8 cellular contexts compared by ENCODE assay signal in the genomic region with DNA sequence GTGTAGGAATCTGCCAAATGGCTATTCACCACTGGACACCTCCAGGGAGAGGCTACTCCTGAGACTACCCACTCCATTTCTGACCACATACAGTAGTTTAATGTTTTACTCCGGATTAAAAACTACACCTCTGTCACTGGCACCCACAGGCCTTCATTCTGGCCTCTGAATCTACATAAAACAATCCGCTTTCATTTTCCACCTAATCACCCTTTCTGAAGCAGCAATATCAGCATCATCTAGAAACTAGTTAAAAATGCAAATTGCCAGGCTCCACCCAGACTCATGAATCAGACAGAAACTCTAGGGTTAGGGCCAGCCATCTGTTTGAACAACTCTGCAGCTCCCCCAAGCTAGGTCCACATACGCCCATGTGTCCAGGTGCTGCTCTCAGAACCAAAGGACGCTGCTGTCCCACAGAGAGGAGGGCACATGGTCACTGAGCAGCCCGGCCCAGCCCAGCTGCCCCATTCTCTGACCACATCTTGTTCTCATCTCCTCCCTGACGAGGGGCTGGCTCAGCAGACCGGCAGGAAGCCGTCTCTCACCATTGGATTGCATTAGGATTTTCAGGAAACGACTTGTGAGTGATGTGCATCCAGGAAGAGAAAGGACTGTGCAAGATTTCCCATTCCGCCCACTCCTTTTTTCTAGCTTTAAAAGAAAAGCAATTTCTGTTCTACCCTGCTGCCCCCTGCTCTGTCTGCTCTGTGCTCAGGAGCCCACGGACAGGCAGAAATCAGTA. TPM values are rescaled to one million over a fixed set of nuclear protein-coding genes. Genes with fewer than 3 reads are reported as not detected.
DNase-seq lines count a peak whose midpoint lies in the region; ATAC-seq and TF ChIP-seq lines count a peak whose summit lies in the region.

No MANE protein-coding gene starts in this region.

- POLR2A ChIA-PET in activated CD4-positive, alpha-beta T cell treated with anti-CD3 and anti-CD28 coated beads for 36 hours (lab: Charles Lee) = interaction anchor here (0.5 to 0.8 kb wide), 3 partner anchors 31 to 178 kb away, joined by 3 to 4 read pairs (median 3); no protein-coding TSS in a partner anchor

- H3K27me3 ChIP-seq in endodermal cell (ENCODE audit: control insufficient read depth, insufficient read depth, low read length, poor library complexity, severe bottlenecking) (no peaks in the 10 kb centered on the region), osteoblast (ENCODE audit: insufficient read depth, low read length) (no peaks in the 10 kb centered on the region), H7 (ENCODE audit: control insufficient read depth, insufficient read depth, low read length) (no peaks in the 10 kb centered on the region)

- H3K4me3 ChIP-seq in endodermal cell (ENCODE audit: low read length) (peak overlapping the region; percentile 21), osteoblast (ENCODE audit: insufficient read depth, low read length) (peak overlapping the region; percentile 24), H7 (ENCODE audit: insufficient read depth, low read depth, low read length) (no peak overlapping the region)

- no peaks in the 10 kb centered on the region for H3K27me3 Mint-ChIP-seq in activated CD4-positive, alpha-beta T cell treated with anti-CD3 and anti-CD28 coated beads for 36 hours
- no peaks in the 10 kb centered on the region for H3K27me3 Mint-ChIP-seq in endodermal cell (ENCODE audit: insufficient read depth)

- intact Hi-C loops in activated CD4-positive, alpha-beta T cell treated with anti-CD3 and anti-CD28 coated beads for 36 hours (cut with DNase I, micrococcal nuclease) = loop anchor here (1.0 to 2.0 kb wide), 7 partner anchors 30 to 202 kb away; a partner anchor contains a TSS

- peak overlapping the region; percentile 25 for H3K27ac ChIP-seq in endodermal cell (ENCODE audit: low read depth, low read length)
- H3K27ac ChIP-seq in osteoblast (ENCODE audit: low read depth, low read length) = peak overlapping the region; percentile 62

- peak overlapping the region; percentile 21 for H3K4me3 Mint-ChIP-seq in activated CD4-positive, alpha-beta T cell treated with anti-CD3 and anti-CD28 coated beads for 36 hours
- no peak overlapping the region for H3K4me3 Mint-ChIP-seq in endodermal cell

- peak; percentile 92 for ATAC-seq in HG03103 (IDR thresholded peaks at IDR 0.05; ENCODE audit: low read depth, unreplicated experiment)
- peak; percentile 85 for ATAC-seq in activated CD4-positive, alpha-beta T cell treated with anti-CD3 and anti-CD28 coated beads for 36 hours

- 45 to 69% methylated on average over 6 to 11 of the region's 11 CpGs for WGBS in endodermal cell (ENCODE audit: insufficient coverage in 1 of 2, insufficient read length in 1 of 2), 2 experiments

- peaks cover 67% of the 10 kb centered on the region for H3K79me2 ChIP-seq in osteoblast (ENCODE audit: insufficient read depth, low read length)

- H3K9ac ChIP-seq in endodermal cell (ENCODE audit: extremely low read depth, low read length, poor library complexity, severe bottlenecking) = no peak overlapping the region

- CTCF ChIA-PET in activated CD4-positive, alpha-beta T cell treated with anti-CD3 and anti-CD28 coated beads for 36 hours (lab: Charles Lee) = interaction anchor here (0.6 to 2.5 kb wide), 5 partner anchors 9 to 203 kb away, joined by 3 to 9 read pairs (median 3); a partner anchor contains a TSS

- H3K4me1 ChIP-seq in endodermal cell (ENCODE audit: control insufficient read depth, insufficient read depth, low read length) = peaks cover 15% of the 10 kb centered on the region
- H3K4me1 ChIP-seq in osteoblast (ENCODE audit: insufficient read depth, low read length) = peaks cover 26% of the 10 kb centered on the region

- H3K36me3 Mint-ChIP-seq in activated CD4-positive, alpha-beta T cell treated with anti-CD3 and anti-CD28 coated beads for 36 hours (ENCODE audit: low read depth) = peaks cover 21% of the 10 kb centered on the region
- H3K36me3 Mint-ChIP-seq in endodermal cell (ENCODE audit: low read depth) = peaks cover 26% of the 10 kb centered on the region

- H3K9me3 Mint-ChIP-seq in activated CD4-positive, alpha-beta T cell treated with anti-CD3 and anti-CD28 coated beads for 36 hours (ENCODE audit: low read depth) = no peaks in the 10 kb centered on the region
- no peaks in the 10 kb centered on the region for H3K9me3 Mint-ChIP-seq in endodermal cell

- peaks cover 73% of the 10 kb centered on the region for H3K4me1 Mint-ChIP-seq in activated CD4-positive, alpha-beta T cell treated with anti-CD3 and anti-CD28 coated beads for 36 hours
- peaks cover 33% of the 10 kb centered on the region for H3K4me1 Mint-ChIP-seq in endodermal cell

- H3K27ac Mint-ChIP-seq in activated CD4-positive, alpha-beta T cell treated with anti-CD3 and anti-CD28 coated beads for 36 hours = peak overlapping the region; percentile 79
- peak overlapping the region; percentile 84 for H3K27ac Mint-ChIP-seq in endodermal cell

- no peaks in the 10 kb centered on the region for H4K20me1 ChIP-seq in osteoblast (ENCODE audit: insufficient read depth, low read length)

- DNase-seq in GM19240 (ENCODE audit: insufficient read length, low spot score) (peak; percentile 52), endodermal cell (peak; percentile 73), osteoblast (ENCODE audit: insufficient read length, low spot score, missing footprints) (peak; percentile 86), H7 (no peak), NCI-H2081 (lab: John Stamatoyannopoulos, UW) (no peak), CD1c-positive myeloid dendritic cell (ENCODE audit: extremely low spot score) (no peak)
- peak; percentile 68 for DNase-seq in activated CD4-positive, alpha-beta T cell treated with anti-CD3 and anti-CD28 coated beads for 36 hours

- peak overlapping the region; percentile 73 for H2AFZ ChIP-seq in osteoblast (ENCODE audit: low read length)

- TF ChIP-seq CTCF in endodermal cell (conservative IDR thresholded peaks at IDR 0.05) (no peak), osteoblast (IDR thresholded peaks at IDR 0.05; ENCODE audit: extremely low read depth, low read depth, low read length) (no peak)

- no peaks in the 10 kb centered on the region for H3K9me3 ChIP-seq in endodermal cell (ENCODE audit: control insufficient read depth, low read length)
- H3K9me3 ChIP-seq in osteoblast (ENCODE audit: low read depth, low read length) = no peaks in the 10 kb centered on the region

- H3K36me3 ChIP-seq in endodermal cell (ENCODE audit: control insufficient read depth, insufficient read depth, low read length) = peaks cover 73% of the 10 kb centered on the region
- H3K36me3 ChIP-seq in osteoblast (ENCODE audit: insufficient read depth, low read length) = peaks cover 12% of the 10 kb centered on the region
- H3K36me3 ChIP-seq in H7 (replicated peaks; ENCODE audit: control insufficient read depth, insufficient read depth, low read length) = no peaks in the 10 kb centered on the region; the same call in 1 of the 2 replicates

- peak overlapping the region; percentile 71 for H3K4me2 ChIP-seq in osteoblast (ENCODE audit: insufficient read depth, low read length)

RNA-seq across cellular contexts. Expression of a gene that starts 34.7 kb away (rescaled TPM):
- total RNA-seq in activated CD4-positive, alpha-beta T cell treated with anti-CD3 and anti-CD28 coated beads for 36 hours = 10 to 100 TPM; 63.6 to 69.5 TPM
- total RNA-seq in endodermal cell (100 to 1,000 TPM in 1 of 2 donors, 10 to 100 TPM in 1; 96.1 to 119 TPM), osteoblast (12.1 and 14.5 TPM in 2 replicates)
- 46.1 TPM for polyA plus RNA-seq in endodermal cell (2013, experiment 1 of 2)
- polyA plus RNA-seq in endodermal cell (2013, experiment 2 of 2) = 63.4 TPM
- total RNA-seq in H7 (2014; rRNA removed; shearing (Covaris generic)) = 37.7 and 53.1 TPM in 2 replicates

Comparison
In these comparisons a context has a peak if more than half of its experiments do, and no peak if none do; other contexts are left out.
1. DNase-seq: peak in GM19240 (single experiment), activated CD4-positive, alpha-beta T cell treated with anti-CD3 and anti-CD28 coated beads for 36 hours (single experiment), endodermal cell (single experiment) and osteoblast (single experiment); none in H7 (single experiment), NCI-H2081 (0 of 2) and CD1c-positive myeloid dendritic cell (single experiment).